In genomic region chr17:61149106-61149505, GRCh38 we compare ENCODE assay signal across 3 cellular contexts.
A peak's percentile ranks its signal among the peaks of the same experiment; 100 is the strongest.
TF ChIP-seq lines count a peak whose summit lies in the region.

No MANE protein-coding gene starts in this region.

TF ChIP-seq in A549, 52 proteins besides CTCF, POLR2A, EP300 and RAD21:
- no peak for TF ChIP-seq POLR2AphosphoS2 (conservative IDR thresholded peaks at IDR 0.05; ENCODE audit: low read length)
- TF ChIP-seq RNF2 (IDR thresholded peaks at IDR 0.05; ENCODE audit: borderline replicate concordance, low read depth) = no peak
- peak; percentile 67 to 81; a peak in 3 of 4 replicates for TF ChIP-seq CEBPB (IDR thresholded peaks at IDR 0.05)

TF ChIP-seq in IMR-90, 13 proteins besides CTCF, POLR2A, EP300 and RAD21:
- TF ChIP-seq RFX5 (IDR thresholded peaks at IDR 0.05; ENCODE audit: low read depth, low read length) = no peak
- no peak for TF ChIP-seq BHLHE40 (IDR thresholded peaks at IDR 0.05; ENCODE audit: low read depth, low read length)
- no peak for TF ChIP-seq MAZ (IDR thresholded peaks at IDR 0.05; ENCODE audit: borderline replicate concordance, low read depth, low read length)
- TF ChIP-seq CEBPB (IDR thresholded peaks at IDR 0.05; ENCODE audit: low read depth, low read length) = peak; percentile 90
TF ChIP-seq in IMR-90: peak in this region for 1.

TF ChIP-seq in K562, 482 proteins besides CTCF, POLR2A, EP300 and RAD21:
- TF ChIP-seq BRD4 (IDR thresholded peaks at IDR 0.05) (no peak), CEBPB (tag; IDR thresholded peaks at IDR 0.05) (peak; percentile 84), CEBPG (CRISPR knock-in tag; IDR thresholded peaks at IDR 0.05) (no peak), CEBPG (tag; conservative IDR thresholded peaks at IDR 0.05 in 1 of 2, IDR thresholded peaks at IDR 0.05 in 1 of 2) (peak; percentile 51 to 88)
